In genomic region chr1:205210876-205211838, GRCh38 we compare ENCODE assay signal across 8 cellular contexts. TPM values are rescaled to one million over a fixed set of nuclear protein-coding genes. Genes with fewer than 3 reads are reported as not detected.
DNase-seq lines count a peak whose midpoint lies in the region; ATAC-seq and TF ChIP-seq lines count a peak whose summit lies in the region.

A gene with protein sequence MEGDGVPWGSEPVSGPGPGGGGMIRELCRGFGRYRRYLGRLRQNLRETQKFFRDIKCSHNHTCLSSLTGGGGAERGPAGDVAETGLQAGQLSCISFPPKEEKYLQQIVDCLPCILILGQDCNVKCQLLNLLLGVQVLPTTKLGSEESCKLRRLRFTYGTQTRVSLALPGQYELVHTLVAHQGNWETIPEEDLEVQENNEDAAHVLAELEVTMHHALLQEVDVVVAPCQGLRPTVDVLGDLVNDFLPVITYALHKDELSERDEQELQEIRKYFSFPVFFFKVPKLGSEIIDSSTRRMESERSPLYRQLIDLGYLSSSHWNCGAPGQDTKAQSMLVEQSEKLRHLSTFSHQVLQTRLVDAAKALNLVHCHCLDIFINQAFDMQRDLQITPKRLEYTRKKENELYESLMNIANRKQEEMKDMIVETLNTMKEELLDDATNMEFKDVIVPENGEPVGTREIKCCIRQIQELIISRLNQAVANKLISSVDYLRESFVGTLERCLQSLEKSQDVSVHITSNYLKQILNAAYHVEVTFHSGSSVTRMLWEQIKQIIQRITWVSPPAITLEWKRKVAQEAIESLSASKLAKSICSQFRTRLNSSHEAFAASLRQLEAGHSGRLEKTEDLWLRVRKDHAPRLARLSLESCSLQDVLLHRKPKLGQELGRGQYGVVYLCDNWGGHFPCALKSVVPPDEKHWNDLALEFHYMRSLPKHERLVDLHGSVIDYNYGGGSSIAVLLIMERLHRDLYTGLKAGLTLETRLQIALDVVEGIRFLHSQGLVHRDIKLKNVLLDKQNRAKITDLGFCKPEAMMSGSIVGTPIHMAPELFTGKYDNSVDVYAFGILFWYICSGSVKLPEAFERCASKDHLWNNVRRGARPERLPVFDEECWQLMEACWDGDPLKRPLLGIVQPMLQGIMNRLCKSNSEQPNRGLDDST (minus strand): TSS chr1:205211702. CDS start chr1:205211535, 167 bp downstream.

- no peak for TF ChIP-seq CTCF in GM10266 (IDR thresholded peaks at IDR 0.05; ENCODE audit: control insufficient read depth, insufficient read depth, low read depth, missing control alignments)
- peak in 1 of 3 donors; percentile 46 for TF ChIP-seq CTCF in ovary (IDR thresholded peaks at IDR 0.05)

- no peaks in the 10 kb centered on the region for H3K27me3 ChIP-seq in ovary
- no peaks in the 10 kb centered on the region for H3K27me3 ChIP-seq in thymus (ENCODE audit: control insufficient read depth, insufficient read depth)

- intact Hi-C loops in Right ventricle myocardium inferior (cut with DNase I) (loop anchor here (5.0 kb wide), 1 partner anchor 89 kb away; the partner anchor contains the start of gene RBBP5), ovary (cut with DNase I) (no loop called here)

- DNase-seq in GM10266 (ENCODE audit: extremely low spot score) (peak; percentile 89), NCI-H128 (lab: John Stamatoyannopoulos, UW; ENCODE audit: unreplicated experiment) (peak; percentile 94), SW 1271 (lab: John Stamatoyannopoulos, UW) (peak; percentile 71 to 85), Right ventricle myocardium inferior (ENCODE audit: missing footprints) (peak; percentile 95), ovary (peak; percentile 90 to 95 (median 93))
- DNase-seq in activated naive CD8-positive, alpha-beta T cell treated with anti-CD3 and anti-CD28 coated beads, Interleukin-2, amount 50 U/mL, for 16 hours (ENCODE audit: low read depth, low spot score): peak; percentile 81

- H3K27ac ChIP-seq in ovary: peak within 1 kb of the TSS; percentile 79 to 90
- H3K27ac ChIP-seq in thymus (ENCODE audit: low read depth): peak within 1 kb of the TSS; percentile 85

- WGBS in ovary, 3 donors: 0% methylated on average over 89 to 93 of the region's 93 CpGs
- under 1% methylated on average over 93 of the region's 93 CpGs for WGBS in thymus

- TF ChIP-seq EP300 in ovary (IDR thresholded peaks at IDR 0.05): no peak

- H3K9me3 ChIP-seq in ovary (no peaks in the 10 kb centered on the region), thymus (ENCODE audit: control insufficient read depth) (no peaks in the 10 kb centered on the region)

- H3K4me3 ChIP-seq in ovary (peak within 1 kb of the TSS; percentile 100), thymus (ENCODE audit: low read length) (peak within 1 kb of the TSS; percentile 77)

- ATAC-seq in HG02642 (IDR thresholded peaks at IDR 0.05; ENCODE audit: poor library complexity, unreplicated experiment): peak; percentile 91
- ATAC-seq in Right ventricle myocardium inferior: peak; percentile 98

- H3K4me1 ChIP-seq in ovary (ENCODE audit: insufficient read depth): peaks cover 3% of the 10 kb centered on the region
- peaks cover 13% of the 10 kb centered on the region for H3K4me1 ChIP-seq in thymus (ENCODE audit: control insufficient read depth, insufficient read depth, low read length)

- peak; percentile 80 for TF ChIP-seq POLR2A in ovary (IDR thresholded peaks at IDR 0.05)

- H3K36me3 ChIP-seq in ovary: no peaks in the 10 kb centered on the region
- H3K36me3 ChIP-seq in thymus (ENCODE audit: control insufficient read depth, insufficient read depth): no peaks in the 10 kb centered on the region

RNA-seq across cellular contexts. Expression of the gene that starts here (rescaled TPM):
- total RNA-seq in Right ventricle myocardium inferior (5.2 TPM), ovary (10 to 100 TPM in 6 of 7 donors, 1 to 10 TPM in 1; 8.8 to 20.0 (median 18.0) TPM)
- polyA plus RNA-seq in ovary (10 to 100 TPM; 10.7 to 18.8 TPM), thymus (6.3 TPM)

Comparison
In these comparisons a context has a peak if more than half of its experiments do, and no peak if none do; other contexts are left out.
1. Peak in every context shown above with its lines: DNase-seq, ATAC-seq, H3K4me3 ChIP-seq and H3K27ac ChIP-seq.